ENCODE assay signal across 1 cellular context in the genomic region with DNA sequence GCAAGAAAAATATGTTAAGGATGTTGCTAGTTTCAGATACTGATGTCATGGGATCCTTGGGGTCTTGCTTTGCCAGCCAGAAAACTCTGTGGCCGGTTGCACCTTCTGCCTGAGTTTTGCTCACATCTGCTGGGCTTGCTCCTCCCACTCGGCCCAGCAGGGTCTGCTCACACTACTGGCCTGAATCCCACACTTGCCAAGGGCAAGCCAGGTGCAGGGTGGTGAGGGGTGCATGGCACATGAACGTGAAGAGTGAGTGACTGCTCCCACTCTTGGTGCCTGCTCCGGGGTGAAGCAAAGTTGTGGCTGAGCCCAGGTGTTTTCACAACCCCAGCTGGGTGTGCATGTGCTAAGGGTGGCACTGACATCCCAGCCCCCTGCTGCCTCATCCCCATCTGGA.
TF ChIP-seq lines count a peak whose summit lies in the region.

No MANE protein-coding gene starts in this region.

TF ChIP-seq in IMR-90, 13 proteins besides CTCF, POLR2A, EP300 and RAD21:
- TF ChIP-seq MAFK (IDR thresholded peaks at IDR 0.05; ENCODE audit: low read depth, low read length): no peak
- TF ChIP-seq NFE2L2 (IDR thresholded peaks at IDR 0.05; ENCODE audit: low read depth, low read length): no peak
- TF ChIP-seq BHLHE40 (IDR thresholded peaks at IDR 0.05; ENCODE audit: low read depth, low read length): no peak
- TF ChIP-seq RFX5 (IDR thresholded peaks at IDR 0.05; ENCODE audit: low read depth, low read length): no peak
- TF ChIP-seq, protein P1, sequence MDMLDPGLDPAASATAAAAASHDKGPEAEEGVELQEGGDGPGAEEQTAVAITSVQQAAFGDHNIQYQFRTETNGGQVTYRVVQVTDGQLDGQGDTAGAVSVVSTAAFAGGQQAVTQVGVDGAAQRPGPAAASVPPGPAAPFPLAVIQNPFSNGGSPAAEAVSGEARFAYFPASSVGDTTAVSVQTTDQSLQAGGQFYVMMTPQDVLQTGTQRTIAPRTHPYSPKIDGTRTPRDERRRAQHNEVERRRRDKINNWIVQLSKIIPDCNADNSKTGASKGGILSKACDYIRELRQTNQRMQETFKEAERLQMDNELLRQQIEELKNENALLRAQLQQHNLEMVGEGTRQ (IDR thresholded peaks at IDR 0.05; ENCODE audit: low read depth, low read length): no peak
- TF ChIP-seq MXI1 (IDR thresholded peaks at IDR 0.05; ENCODE audit: borderline replicate concordance, low read depth, low read length): no peak
